In the genomic region with DNA sequence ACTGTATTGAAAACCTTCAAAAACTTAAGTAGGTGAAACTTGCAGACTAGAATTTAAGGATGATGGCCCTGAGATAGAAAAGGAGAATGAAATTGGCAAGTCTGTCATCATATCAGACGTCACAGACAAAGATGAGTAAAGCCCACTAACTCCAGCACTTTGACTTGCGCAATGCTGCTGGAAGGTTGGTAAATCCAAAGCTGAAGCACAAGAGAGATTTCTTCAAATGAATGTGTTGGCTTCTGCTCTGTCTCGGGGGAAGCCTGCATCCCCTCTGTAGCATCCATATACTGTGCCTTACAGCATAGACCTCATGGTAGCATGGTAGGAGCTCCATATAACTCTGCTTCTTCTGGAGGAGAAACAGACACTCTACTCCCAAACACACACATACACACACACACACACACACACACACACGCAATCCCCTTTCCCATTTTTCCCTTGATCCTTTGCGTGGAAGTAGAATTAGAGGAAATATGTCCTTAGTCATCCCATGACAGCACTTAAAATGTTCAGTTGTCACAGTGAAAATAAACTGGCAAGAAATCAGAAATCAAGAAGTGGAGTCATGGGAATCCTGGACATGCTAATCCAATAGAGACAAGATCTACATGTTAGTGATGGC, we compare ENCODE assay signal across 12 cellular contexts.
DNase-seq lines count a peak whose midpoint lies in the region; ATAC-seq and TF ChIP-seq lines count a peak whose summit lies in the region.
"Had no signal": no experiment of that assay in that cellular context is flagged by ENCODE, and none has a peak within 500 bp of the region (broad histone marks: within the 10 kb centered on the region; RNA-seq: fewer than 3 reads in every experiment).

No MANE protein-coding gene starts in this region.

- ATAC-seq in Right ventricle myocardium superior (ENCODE audit: poor library complexity) (peak; percentile 46), aorta (ENCODE audit: low FRiP score) (peak; percentile 33), foreskin keratinocyte (no peak)

- no peak for TF ChIP-seq CTCF in GM10248 (IDR thresholded peaks at IDR 0.05; ENCODE audit: control extremely low read depth, extremely low read depth, low read depth, missing control alignments)
- no peak for TF ChIP-seq CTCF in foreskin keratinocyte (conservative IDR thresholded peaks at IDR 0.05)

- DNase-seq in Right ventricle myocardium superior (no peak), cardiac septum (ENCODE audit: low spot score) (no peak), SK-N-DZ (ENCODE audit: low spot score) (peak; percentile 18), iris pigment epithelial cell (ENCODE audit: low read depth) (peak; percentile 94), aorta (peak in 1 of 2 donors; percentile 57), GM10248 (ENCODE audit: extremely low spot score) (no peak), foreskin keratinocyte (no peak)
- DNase-seq in stimulated activated naive CD4-positive, alpha-beta T cell (lab: John Stamatoyannopoulos, UW): no peak
- DNase-seq: NCI-H2171 had no signal

- no peak overlapping the region for H3K27ac ChIP-seq in aorta (ENCODE audit: low read depth in 1 of 2, low read length in 2 of 2)
- no peak overlapping the region for H3K27ac ChIP-seq in foreskin keratinocyte
- H3K27ac ChIP-seq: tibial nerve, VCaP had no signal

- H3K36me3 ChIP-seq in aorta (ENCODE audit: control insufficient read depth in 1 of 2, insufficient read depth in 2 of 2, low read length in 1 of 2): peaks cover 0 to 2% of the 10 kb centered on the region in 2 donors
- H3K36me3 ChIP-seq: Peyer's patch had no signal

- no peak overlapping the region for H3K4me3 ChIP-seq in aorta (ENCODE audit: low read length in 2 of 2)
- H3K4me3 ChIP-seq: Peyer's patch, tibial nerve had no signal

- H3K4me1 ChIP-seq in aorta (ENCODE audit: control insufficient read depth in 1 of 2, insufficient read depth in 2 of 2, low read length in 2 of 2) (peaks cover 0 to 5% of the 10 kb centered on the region in 2 donors), foreskin keratinocyte (no peaks in the 10 kb centered on the region)
- H3K4me1 ChIP-seq: tibial nerve had no signal

- CTCF ChIA-PET in GM10248 (lab: Yijun Ruan, JAX): interaction anchor here (0.8 to 4.0 kb wide), 16 partner anchors 8 to 165 kb away, joined by 3 to 22 read pairs (median 4); no protein-coding TSS in a partner anchor

- H3K27me3 ChIP-seq in aorta (ENCODE audit: control insufficient read depth in 1 of 2, insufficient read depth in 2 of 2, low read length in 1 of 2) (no peaks in the 10 kb centered on the region), foreskin keratinocyte (no peaks in the 10 kb centered on the region)
- H3K27me3 ChIP-seq: Peyer's patch, tibial nerve had no signal

- H3K9me3 ChIP-seq in aorta (ENCODE audit: control insufficient read depth, low read length): no peaks in the 10 kb centered on the region
- H3K9me3 ChIP-seq: Peyer's patch, tibial nerve had no signal

- intact Hi-C loops in Right ventricle myocardium superior (cut with DNase I) (no loop called here), cardiac septum (cut with DNase I) (no loop called here), aorta (cut with DNase I) (no loop called here)

- WGBS in aorta, 2 donors: 92% methylated on average over 5 of the region's 5 CpGs

- POLR2A ChIA-PET in GM10248 (lab: Yijun Ruan, JAX): interaction anchor here (0.9 to 1.6 kb wide), 2 partner anchors 11 to 21 kb away, joined by 3 to 4 read pairs; no protein-coding TSS in a partner anchor

Comparison
In these comparisons a context has a peak if more than half of its experiments do, and no peak if none do; other contexts are left out.
1. DNase-seq: peak in SK-N-DZ (single experiment) and iris pigment epithelial cell (single experiment); none in Right ventricle myocardium superior (single experiment), cardiac septum (single experiment), stimulated activated naive CD4-positive, alpha-beta T cell (0 of 6), GM10248 (single experiment) and foreskin keratinocyte (0 of 2).